Comparison of ENCODE assay signal across 18 cellular contexts in the genomic region with DNA sequence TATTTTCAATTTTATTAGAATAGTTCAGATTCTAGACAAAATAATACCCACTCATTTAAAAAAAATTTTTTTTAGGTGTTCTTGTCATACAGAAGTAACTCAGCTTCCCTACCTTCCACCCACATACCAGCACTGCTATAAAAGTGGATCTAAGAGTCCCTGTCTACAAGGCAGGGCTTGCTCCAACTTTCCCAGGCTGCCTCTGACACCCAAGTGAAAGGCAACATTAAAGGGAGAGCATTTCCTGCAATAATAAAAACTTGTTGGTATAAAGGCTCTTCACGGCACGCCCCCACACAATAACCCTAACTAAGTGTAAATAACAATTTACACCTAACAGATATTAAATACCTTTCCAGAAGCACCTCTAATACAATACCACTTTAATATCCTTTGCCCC.
A peak's percentile ranks its signal among the peaks of the same experiment; 100 is the strongest.
DNase-seq lines count a peak whose midpoint lies in the region; ATAC-seq and TF ChIP-seq lines count a peak whose summit lies in the region.
"Had no signal": no experiment of that assay in that cellular context is flagged by ENCODE, and none has a peak within 500 bp of the region (broad histone marks: within the 10 kb centered on the region; RNA-seq: fewer than 3 reads in every experiment).

No MANE protein-coding gene starts in this region.

- no peak for TF ChIP-seq EP300 in transverse colon (IDR thresholded peaks at IDR 0.05; ENCODE audit: low read depth)

- peak; percentile 53 for ATAC-seq in left colon
- ATAC-seq: CD8-positive, alpha-beta T cell had no signal

- intact Hi-C loops in left colon (cut with DNase I, micrococcal nuclease) (no loop called here), transverse colon (cut with DNase I; ENCODE audit: low total_unique reads) (no loop called here)
- intact Hi-C loops in activated naive CD4-positive, alpha-beta T cell treated with anti-CD3 and anti-CD28 coated beads for 36 hours (cut with micrococcal nuclease): no loop called here
- intact Hi-C loops in activated CD4-positive, alpha-beta T cell treated with anti-CD3 and anti-CD28 coated beads, Interleukin-2, amount 10 ng/mL, durations not matched to agents 24 days and 14 days (cut with micrococcal nuclease): loop anchor here (10.0 kb wide), 1 partner anchor 220 kb away; no protein-coding TSS in a partner anchor

- H3K27ac Mint-ChIP-seq in nephron progenitor cell: peak overlapping the region; percentile 2
- H3K27ac Mint-ChIP-seq in activated naive CD4-positive, alpha-beta T cell treated with anti-CD3 and anti-CD28 coated beads for 36 hours: no peak overlapping the region
- no peak overlapping the region for H3K27ac Mint-ChIP-seq in activated CD4-positive, alpha-beta T cell treated with anti-CD3 and anti-CD28 coated beads, Interleukin-2, amount 10 ng/mL, durations not matched to agents 24 days and 14 days
- H3K27ac Mint-ChIP-seq: B cell; CD8-positive, alpha-beta T cell; HFFc6; IgD-negative memory B cell had no signal

- CTCF ChIA-PET in activated naive CD4-positive, alpha-beta T cell treated with anti-CD3 and anti-CD28 coated beads for 36 hours (lab: Charles Lee): no interaction called here

- H3K4me1 ChIP-seq in cardiac muscle cell (ENCODE audit: low read depth) (peaks cover 49% of the 10 kb centered on the region), right atrium auricular region (peaks cover 0 to 17% of the 10 kb centered on the region in 2 donors), transverse colon (peaks cover 11 to 71% (median 34%) of the 10 kb centered on the region in 4 donors)

- 18 to 42% methylated on average over 2 of the region's 2 CpGs for WGBS in transverse colon (ENCODE audit: low coverage in 1 of 2), 2 donors

- no peaks in the 10 kb centered on the region for H3K27me3 Mint-ChIP-seq in nephron progenitor cell (ENCODE audit: low read depth, poor library complexity)
- H3K27me3 Mint-ChIP-seq in activated naive CD4-positive, alpha-beta T cell treated with anti-CD3 and anti-CD28 coated beads for 36 hours (ENCODE audit: low read depth): peaks cover under 1% of the 10 kb centered on the region
- H3K27me3 Mint-ChIP-seq in activated CD4-positive, alpha-beta T cell treated with anti-CD3 and anti-CD28 coated beads, Interleukin-2, amount 10 ng/mL, durations not matched to agents 24 days and 14 days: peaks cover 22% of the 10 kb centered on the region

- DNase-seq in cardiac muscle cell (ENCODE audit: low read depth in 1 of 2, low spot score in 1 of 2) (no peak), right atrium auricular region (ENCODE audit: low spot score) (no peak), left colon (peak; percentile 30 to 63), nephron progenitor cell (no peak), transverse colon (peak; percentile 44), HuH-7.5 (ENCODE audit: low spot score) (no peak)
- DNase-seq in activated naive CD4-positive, alpha-beta T cell treated with anti-CD3 and anti-CD28 coated beads for 36 hours: no peak
- DNase-seq in activated CD4-positive, alpha-beta T cell treated with anti-CD3 and anti-CD28 coated beads, Interleukin-2, amount 10 ng/mL, durations not matched to agents 24 days and 14 days: no peak
- DNase-seq: 8988T; Calu3; CD8-positive, alpha-beta T cell; DND-41; GM23248; HCEC 1CT; HFFc6 had no signal

- H3K4me1 Mint-ChIP-seq in nephron progenitor cell: peaks cover 48% of the 10 kb centered on the region
- peaks cover 6% of the 10 kb centered on the region for H3K4me1 Mint-ChIP-seq in activated naive CD4-positive, alpha-beta T cell treated with anti-CD3 and anti-CD28 coated beads for 36 hours (ENCODE audit: low read depth)
- H3K4me1 Mint-ChIP-seq in activated CD4-positive, alpha-beta T cell treated with anti-CD3 and anti-CD28 coated beads, Interleukin-2, amount 10 ng/mL, durations not matched to agents 24 days and 14 days: peaks cover 2% of the 10 kb centered on the region
- H3K4me1 Mint-ChIP-seq: IgD-negative memory B cell had no signal

- no peaks in the 10 kb centered on the region for H3K36me3 ChIP-seq in cardiac muscle cell
- H3K36me3 ChIP-seq in right atrium auricular region: no peaks in the 10 kb centered on the region
- no peaks in the 10 kb centered on the region for H3K36me3 ChIP-seq in transverse colon
- H3K36me3 ChIP-seq: BLaER1 treated with 17β-estradiol and CSF1 and Interleukin-3, amounts not matched to agents 10 nM and 100 nM had no signal

- H3K4me3 ChIP-seq in cardiac muscle cell (no peak overlapping the region), right atrium auricular region (no peak overlapping the region), transverse colon (no peak overlapping the region)
- H3K4me3 ChIP-seq: BLaER1 treated with 17β-estradiol and CSF1 and Interleukin-3, amounts not matched to agents 10 nM and 100 nM; GM23248 had no signal

- no peak overlapping the region for H3K4me3 Mint-ChIP-seq in nephron progenitor cell
- H3K4me3 Mint-ChIP-seq in activated naive CD4-positive, alpha-beta T cell treated with anti-CD3 and anti-CD28 coated beads for 36 hours: no peak overlapping the region
- H3K4me3 Mint-ChIP-seq in activated CD4-positive, alpha-beta T cell treated with anti-CD3 and anti-CD28 coated beads, Interleukin-2, amount 10 ng/mL, durations not matched to agents 24 days and 14 days: no peak overlapping the region
- H3K4me3 Mint-ChIP-seq: B cell; CD8-positive, alpha-beta T cell; HFFc6; IgD-negative memory B cell had no signal

- H3K27ac ChIP-seq in cardiac muscle cell: peak overlapping the region; percentile 22
- H3K27ac ChIP-seq in right atrium auricular region: no peak overlapping the region
- peak overlapping the region; percentile 49 to 68 (median 60) for H3K27ac ChIP-seq in transverse colon
- H3K27ac ChIP-seq: BLaER1 treated with 17β-estradiol and CSF1 and Interleukin-3, amounts not matched to agents 10 nM and 100 nM; GM23248 had no signal

- TF ChIP-seq CTCF in cardiac muscle cell (IDR thresholded peaks at IDR 0.05; ENCODE audit: low read depth, low read length) (no peak), right atrium auricular region (IDR thresholded peaks at IDR 0.05) (no peak), nephron progenitor cell (IDR thresholded peaks at IDR 0.05) (no peak), transverse colon (IDR thresholded peaks at IDR 0.05) (no peak)

- H3K36me3 Mint-ChIP-seq in nephron progenitor cell (ENCODE audit: low read depth): no peaks in the 10 kb centered on the region
- no peaks in the 10 kb centered on the region for H3K36me3 Mint-ChIP-seq in activated naive CD4-positive, alpha-beta T cell treated with anti-CD3 and anti-CD28 coated beads for 36 hours (ENCODE audit: low read depth)
- no peaks in the 10 kb centered on the region for H3K36me3 Mint-ChIP-seq in activated CD4-positive, alpha-beta T cell treated with anti-CD3 and anti-CD28 coated beads, Interleukin-2, amount 10 ng/mL, durations not matched to agents 24 days and 14 days (ENCODE audit: low read depth)
- H3K36me3 Mint-ChIP-seq: CD8-positive, alpha-beta T cell; IgD-negative memory B cell had no signal

- H3K27me3 ChIP-seq in cardiac muscle cell: no peaks in the 10 kb centered on the region
- no peaks in the 10 kb centered on the region for H3K27me3 ChIP-seq in right atrium auricular region
- H3K27me3 ChIP-seq in transverse colon: no peaks in the 10 kb centered on the region
- H3K27me3 ChIP-seq: BLaER1 treated with 17β-estradiol and CSF1 and Interleukin-3, amounts not matched to agents 10 nM and 100 nM had no signal

- no peaks in the 10 kb centered on the region for H3K9me3 Mint-ChIP-seq in nephron progenitor cell
- H3K9me3 Mint-ChIP-seq in activated naive CD4-positive, alpha-beta T cell treated with anti-CD3 and anti-CD28 coated beads for 36 hours: no peaks in the 10 kb centered on the region
- no peaks in the 10 kb centered on the region for H3K9me3 Mint-ChIP-seq in activated CD4-positive, alpha-beta T cell treated with anti-CD3 and anti-CD28 coated beads, Interleukin-2, amount 10 ng/mL, durations not matched to agents 24 days and 14 days
- H3K9me3 Mint-ChIP-seq: CD8-positive, alpha-beta T cell; HFFc6; IgD-negative memory B cell had no signal

- TF ChIP-seq POLR2A in transverse colon (IDR thresholded peaks at IDR 0.05): no peak

- in situ Hi-C loops in transverse colon (cut with MboI; ENCODE audit: low pct_ligation_motif_present in 1 of 4, low pct_unique_long_range_greater_than_20kb in 1 of 4, low sequenced_read_pairs in 3 of 4): no loop called here

- no peaks in the 10 kb centered on the region for H3K9me3 ChIP-seq in cardiac muscle cell (ENCODE audit: low read depth)
- H3K9me3 ChIP-seq in right atrium auricular region: no peaks in the 10 kb centered on the region
- no peaks in the 10 kb centered on the region for H3K9me3 ChIP-seq in transverse colon
- H3K9me3 ChIP-seq: BLaER1 treated with 17β-estradiol and CSF1 and Interleukin-3, amounts not matched to agents 10 nM and 100 nM had no signal

Comparison
In these comparisons a context has a peak if more than half of its experiments do, and no peak if none do; other contexts are left out.
1. H3K27ac ChIP-seq: peak in cardiac muscle cell (single experiment) and transverse colon (4 of 4); none in right atrium auricular region (0 of 2).
2. DNase-seq: peak in left colon (2 of 2) and transverse colon (single experiment); none in cardiac muscle cell (0 of 2), right atrium auricular region (single experiment), nephron progenitor cell (single experiment), activated naive CD4-positive, alpha-beta T cell treated with anti-CD3 and anti-CD28 coated beads for 36 hours (single experiment), HuH-7.5 (single experiment) and activated CD4-positive, alpha-beta T cell treated with anti-CD3 and anti-CD28 coated beads, Interleukin-2, amount 10 ng/mL, durations not matched to agents 24 days and 14 days (single experiment).